Comparison of ENCODE assay signal across 11 cellular contexts in the genomic region with DNA sequence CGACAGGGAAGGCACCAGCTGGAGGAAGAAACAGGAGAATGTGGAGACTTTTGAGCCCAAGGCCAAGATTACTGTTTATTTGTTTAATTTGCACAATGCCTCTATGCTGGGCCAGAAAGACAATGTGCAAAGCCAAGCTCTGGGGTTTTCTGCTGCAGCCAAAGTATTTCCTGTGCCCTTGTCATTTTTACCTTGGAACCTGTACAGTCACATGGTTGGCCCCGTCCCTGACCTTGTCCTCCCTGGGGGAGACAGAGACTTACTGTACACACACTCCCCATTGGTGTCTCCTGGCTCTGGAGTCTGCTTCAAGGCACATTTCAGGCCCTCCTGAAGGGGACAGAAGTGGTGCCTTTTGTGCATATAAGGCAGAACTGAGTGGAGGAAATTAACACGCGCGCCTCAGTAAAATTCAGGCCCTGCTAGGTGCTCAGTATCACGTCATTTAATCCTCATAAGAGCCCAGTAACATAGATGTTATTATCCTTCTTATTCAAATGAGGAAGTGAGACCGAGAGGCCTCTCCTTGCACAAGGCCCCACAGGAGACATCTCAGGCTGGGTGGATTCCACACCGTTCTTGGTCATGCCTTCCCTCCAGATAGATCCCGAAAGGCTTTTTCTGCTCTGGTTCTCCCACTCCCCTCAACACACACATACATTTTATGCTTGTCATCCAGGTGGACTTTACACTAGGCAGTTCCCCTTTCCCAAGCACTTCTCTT. TPM values are rescaled to one million over a fixed set of nuclear protein-coding genes. Genes with fewer than 3 reads are reported as not detected.
DNase-seq lines count a peak whose midpoint lies in the region; ATAC-seq lines count a peak whose summit lies in the region.
"Had no signal": no experiment of that assay in that cellular context is flagged by ENCODE, and none has a peak within 500 bp of the region (broad histone marks: within the 10 kb centered on the region; RNA-seq: fewer than 3 reads in every experiment).

No MANE protein-coding gene starts in this region.

- peak overlapping the region; percentile 96 for H3K27ac ChIP-seq in Karpas-422 (ENCODE audit: low read length)

- H3K27ac Mint-ChIP-seq in naive B cell = peak overlapping the region; percentile 58 to 97 (median 78)

- DNase-seq in Karpas-422 (peak; percentile 87), naive B cell (peak; percentile 29), HuH-7.5 (ENCODE audit: low spot score) (no peak), DMS 273 treated with DMSO at 0.1 percent for 48 hours (lab: John Stamatoyannopoulos, UW) (no peak), posterior vena cava (ENCODE audit: low spot score) (no peak), NCI-H1105 (lab: John Stamatoyannopoulos, UW) (no peak)
- DNase-seq: activated gamma-delta T cell treated with Interleukin-2 at 50 U/mL for 16 hours, NCI-H446 treated with DMSO at 0.1 percent for 48 hours, right cardiac atrium had no signal

- no peaks in the 10 kb centered on the region for H3K27me3 ChIP-seq in Karpas-422 (ENCODE audit: low read length)

- ATAC-seq in GM18909 (IDR thresholded peaks at IDR 0.05; ENCODE audit: poor library complexity, unreplicated experiment) = peak; percentile 85
- ATAC-seq in HG02642 (IDR thresholded peaks at IDR 0.05; ENCODE audit: poor library complexity, unreplicated experiment) = peak; percentile 79
- ATAC-seq in naive B cell (ENCODE audit: low read depth in 2 of 2) = peak; percentile 82 to 88

- no peaks in the 10 kb centered on the region for H3K79me2 ChIP-seq in Karpas-422 (ENCODE audit: low read length)

- H3K9me2 ChIP-seq in Karpas-422 (replicated peaks; ENCODE audit: insufficient read depth, low read length) = no peaks in the 10 kb centered on the region

- peak overlapping the region; percentile 36; the same call in 1 of the 2 replicates for H3K4me3 ChIP-seq in Karpas-422 (ENCODE audit: low read length)

- H4K20me1 ChIP-seq in Karpas-422 (ENCODE audit: insufficient read depth, low read depth, low read length) = no peaks in the 10 kb centered on the region

- peak overlapping the region; percentile 71 for H3K4me2 ChIP-seq in Karpas-422 (ENCODE audit: low read depth, low read length, poor library complexity, severe bottlenecking)

- peak overlapping the region in 7 of 8 donors; percentile 17 to 89 (median 55) for H3K4me3 Mint-ChIP-seq in naive B cell

- no peaks in the 10 kb centered on the region for H3K36me3 Mint-ChIP-seq in naive B cell

- intact Hi-C loops in posterior vena cava (cut with DNase I) = no loop called here

- peak overlapping the region; percentile 71 for H3K9ac ChIP-seq in Karpas-422 (ENCODE audit: low read length)

- no peaks in the 10 kb centered on the region for H3K36me3 ChIP-seq in Karpas-422 (ENCODE audit: insufficient read depth, low read length)

- peaks cover 0 to 26% (median 7%) of the 10 kb centered on the region in 7 donors for H3K9me3 Mint-ChIP-seq in naive B cell

- no peak overlapping the region for H2AFZ ChIP-seq in Karpas-422 (ENCODE audit: low read length)

- no peaks in the 10 kb centered on the region for H3K9me3 ChIP-seq in Karpas-422 (ENCODE audit: low read length)

- H3K4me1 Mint-ChIP-seq in naive B cell = peaks cover 30 to 64% (median 34%) of the 10 kb centered on the region in 3 donors

- H3K27me3 Mint-ChIP-seq in naive B cell = no peaks in the 10 kb centered on the region

- peaks cover 75% of the 10 kb centered on the region for H3K4me1 ChIP-seq in Karpas-422 (ENCODE audit: low read length)

RNA-seq across cellular contexts. Expression of a gene that starts 21.1 kb away (rescaled TPM):
- total RNA-seq in Karpas-422 (2014; rRNA removed; shearing (Covaris generic); ENCODE audit: low replicate concordance) = 0.11 TPM in 1 of 2 replicates, not detected in the other
- 10 to 100 TPM in 2 of 6 donors, 1 to 10 TPM in 3, not detected in 1; 3.7 to 37.5 (median 5.5) TPM for polyA plus RNA-seq in naive B cell (ENCODE audit: low read depth in 6 of 6)
- total RNA-seq in posterior vena cava = 1 to 10 TPM; 6.9 to 7.4 TPM

RNA-seq across cellular contexts. Expression of a gene that starts 36.9 kb away (rescaled TPM):
- 0.48 TPM in 1 of 2 replicates, not detected in the other for total RNA-seq in Karpas-422 (2014; rRNA removed; shearing (Covaris generic); ENCODE audit: low replicate concordance)
- 10 to 100 TPM in 2 of 6 donors, 1 to 10 TPM in 4; 2.4 to 23.7 (median 4.0) TPM for polyA plus RNA-seq in naive B cell (ENCODE audit: low read depth in 6 of 6)
- 10 to 100 TPM; 11.8 to 15.2 TPM for total RNA-seq in posterior vena cava

Comparison
In these comparisons a context has a peak if more than half of its experiments do, and no peak if none do; other contexts are left out.
1. DNase-seq: peak in Karpas-422 (single experiment) and naive B cell (single experiment); none in HuH-7.5 (single experiment), DMS 273 treated with DMSO at 0.1 percent for 48 hours (single experiment), posterior vena cava (single experiment) and NCI-H1105 (single experiment).
2. Peak in every context shown above with its lines, with median percentiles within 50 percentile points of each other: ATAC-seq.